ENCODE assay signal across 9 cellular contexts in genomic region chr4:16001484-16001858, GRCh38. TPM values are rescaled to one million over a fixed set of nuclear protein-coding genes. Genes with fewer than 3 reads are reported as not detected.
DNase-seq lines count a peak whose midpoint lies in the region; ATAC-seq and TF ChIP-seq lines count a peak whose summit lies in the region.
"Had no signal": no experiment of that assay in that cellular context is flagged by ENCODE, and none has a peak within 500 bp of the region (broad histone marks: within the 10 kb centered on the region; RNA-seq: fewer than 3 reads in every experiment).

No MANE protein-coding gene starts in this region.

- TF ChIP-seq EP300 in Ishikawa (IDR thresholded peaks at IDR 0.05; ENCODE audit: borderline replicate concordance), result no peak

- H3K9me3 ChIP-seq in heart left ventricle (no peaks in the 10 kb centered on the region), psoas muscle (no peaks in the 10 kb centered on the region)

- H3K27ac ChIP-seq in heart left ventricle (no peak overlapping the region), psoas muscle (no peak overlapping the region)
- H3K27ac ChIP-seq: skin epidermis had no signal

- TF ChIP-seq CTCF in heart left ventricle (IDR thresholded peaks at IDR 0.05) (peak; percentile 75 to 89 (median 82)), psoas muscle (IDR thresholded peaks at IDR 0.05) (peak; percentile 85)

- intact Hi-C loops in heart left ventricle (cut with DNase I), result loop anchor here (1.0 to 10.0 kb wide), 16 partner anchors 39 to 527 kb away; partner anchors contain the start of gene FGFBP2 (in 3 of the 10)
- intact Hi-C loops in psoas muscle (cut with DNase I), result loop anchor here (1.0 to 5.0 kb wide), 7 partner anchors 119 to 524 kb away; no protein-coding TSS in a partner anchor

- TF ChIP-seq POLR2A in heart left ventricle (IDR thresholded peaks at IDR 0.05), result no peak

- H3K36me3 ChIP-seq in heart left ventricle, result peaks cover 0 to 30% (median 0%) of the 10 kb centered on the region in 9 donors
- no peaks in the 10 kb centered on the region for H3K36me3 ChIP-seq in psoas muscle (ENCODE audit: insufficient read depth in 1 of 2, low read depth in 1 of 2)

- ATAC-seq in GM21619 (IDR thresholded peaks at IDR 0.05; ENCODE audit: unreplicated experiment) (peak; percentile 96), heart left ventricle (peak; percentile 70 to 97 (median 92)), psoas muscle (peak; percentile 91 to 100 (median 96))

- H3K4me3 ChIP-seq in heart left ventricle, result no peak overlapping the region
- no peak overlapping the region for H3K4me3 ChIP-seq in psoas muscle
- H3K4me3 ChIP-seq: skin epidermis had no signal

- H3K27me3 ChIP-seq in heart left ventricle (no peaks in the 10 kb centered on the region), psoas muscle (ENCODE audit: insufficient read depth in 3 of 3, low read length in 2 of 3) (no peaks in the 10 kb centered on the region)

- DNase-seq in GM03348 (ENCODE audit: low spot score), result peak; percentile 89
- peak; percentile 14 to 21 for DNase-seq in SHP77 (lab: John Stamatoyannopoulos, UW)
- DNase-seq in activated naive CD8-positive, alpha-beta T cell treated with anti-CD3 and anti-CD28 coated beads, Interleukin-2, amount 50 U/mL, for 16 hours (ENCODE audit: low read depth, low spot score), result peak; percentile 3
- peak in 4 of 5 donors; percentile 45 to 64 (median 60) for DNase-seq in heart left ventricle
- peak in 1 of 2 donors; percentile 29 for DNase-seq in psoas muscle
- no peak for DNase-seq in cerebellar nuclear complex (lab: John Stamatoyannopoulos, UW)

- 5 to 10% (median 6%) methylated on average over 4 of the region's 4 CpGs for WGBS in heart left ventricle, 4 donors
- 1 to 10% (median 4%) methylated on average over 4 of the region's 4 CpGs for WGBS in psoas muscle, 3 donors

- H3K4me1 ChIP-seq in heart left ventricle (peaks cover 0 to 13% (median 0%) of the 10 kb centered on the region in 12 donors), psoas muscle (peaks cover 3% of the 10 kb centered on the region)

- TF ChIP-seq RAD21 in Ishikawa (IDR thresholded peaks at IDR 0.05; ENCODE audit: low read depth), result peak; percentile 84

TF ChIP-seq in Ishikawa, 13 proteins besides CTCF, POLR2A, EP300 and RAD21:
- TF ChIP-seq CEBPB (IDR thresholded peaks at IDR 0.05) (no peak), TEAD4 (IDR thresholded peaks at IDR 0.05) (0 out of 2 replicates have a peak, but pooled peaks have one; percentile 20), REST (IDR thresholded peaks at IDR 0.05; ENCODE audit: low read depth) (no peak), TCF12 (IDR thresholded peaks at IDR 0.05; ENCODE audit: low read depth) (no peak)

RNA-seq across cellular contexts. Expression of gene FGFBP2, which starts 38.5 kb away (rescaled TPM):
- 10 to 100 TPM in 1 of 9 donors, 1 to 10 TPM in 6, under 1 TPM in 2; 0.88 to 15.6 (median 1.6) TPM for total RNA-seq in heart left ventricle
- 1 to 10 TPM in 1 of 2 donors, under 1 TPM in 1; 0.39 to 1.4 TPM for polyA plus RNA-seq in heart left ventricle
- 1 to 10 TPM in 2 of 4 donors, under 1 TPM in 2; 0.37 to 1.4 (median 0.79) TPM for total RNA-seq in psoas muscle
- under 1 TPM; 0.18 to 0.27 (median 0.21) TPM for polyA plus RNA-seq in psoas muscle

Comparison
In these comparisons a context has a peak if more than half of its experiments do, and no peak if none do; other contexts are left out.
1. DNase-seq: peak in GM03348 (single experiment), SHP77 (2 of 2), activated naive CD8-positive, alpha-beta T cell treated with anti-CD3 and anti-CD28 coated beads, Interleukin-2, amount 50 U/mL, for 16 hours (single experiment) and heart left ventricle (4 of 5); none in cerebellar nuclear complex (0 of 2).
2. Peak in every context shown above with its lines, with median percentiles within 50 percentile points of each other: ATAC-seq.